1 cellular context compared by ENCODE assay signal in the genomic region with DNA sequence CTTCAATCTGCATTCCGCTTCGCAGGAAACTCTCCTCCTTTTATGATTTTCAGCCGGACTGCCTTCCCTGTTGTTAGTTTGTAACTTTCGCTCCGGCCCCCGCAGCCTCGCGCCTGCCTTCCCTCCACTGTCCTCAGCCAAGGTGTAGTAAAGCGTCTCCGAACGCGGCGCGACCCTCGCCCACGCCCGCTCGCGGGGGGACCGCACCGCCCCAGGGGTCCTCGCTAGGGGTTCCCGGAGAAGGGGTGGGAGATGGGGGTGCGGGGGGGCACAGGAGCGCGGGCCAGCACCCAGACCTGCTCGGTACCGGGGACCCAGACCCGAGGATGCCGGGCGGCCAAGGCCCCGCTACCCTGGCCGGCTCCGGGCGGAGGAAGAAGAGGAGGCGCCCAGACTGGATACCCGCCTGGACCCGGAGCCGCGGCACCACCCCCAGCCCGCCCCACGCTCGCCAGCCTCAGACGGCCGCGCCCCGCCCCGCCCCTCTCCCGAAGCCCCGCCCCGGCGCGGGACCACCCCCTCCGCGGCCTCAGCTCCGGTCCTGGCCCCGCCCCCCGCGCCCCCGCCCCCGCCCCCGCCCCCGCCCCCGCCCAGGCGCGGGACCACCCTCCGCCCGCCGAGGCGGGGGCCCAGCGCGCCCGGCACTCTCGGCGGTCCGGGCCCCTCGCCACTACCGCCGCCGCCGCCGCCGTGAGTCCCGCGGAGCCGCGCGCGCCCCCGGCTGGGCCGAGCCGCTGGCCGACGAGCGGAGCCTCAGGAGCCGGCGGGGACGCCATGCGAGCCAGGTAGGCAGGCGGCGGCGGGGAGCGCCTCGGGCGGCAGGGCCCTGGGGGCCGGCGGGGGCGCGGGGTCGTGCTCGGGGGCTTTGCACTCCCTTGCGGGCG.
TF ChIP-seq lines count a peak whose summit lies in the region.

A gene with protein sequence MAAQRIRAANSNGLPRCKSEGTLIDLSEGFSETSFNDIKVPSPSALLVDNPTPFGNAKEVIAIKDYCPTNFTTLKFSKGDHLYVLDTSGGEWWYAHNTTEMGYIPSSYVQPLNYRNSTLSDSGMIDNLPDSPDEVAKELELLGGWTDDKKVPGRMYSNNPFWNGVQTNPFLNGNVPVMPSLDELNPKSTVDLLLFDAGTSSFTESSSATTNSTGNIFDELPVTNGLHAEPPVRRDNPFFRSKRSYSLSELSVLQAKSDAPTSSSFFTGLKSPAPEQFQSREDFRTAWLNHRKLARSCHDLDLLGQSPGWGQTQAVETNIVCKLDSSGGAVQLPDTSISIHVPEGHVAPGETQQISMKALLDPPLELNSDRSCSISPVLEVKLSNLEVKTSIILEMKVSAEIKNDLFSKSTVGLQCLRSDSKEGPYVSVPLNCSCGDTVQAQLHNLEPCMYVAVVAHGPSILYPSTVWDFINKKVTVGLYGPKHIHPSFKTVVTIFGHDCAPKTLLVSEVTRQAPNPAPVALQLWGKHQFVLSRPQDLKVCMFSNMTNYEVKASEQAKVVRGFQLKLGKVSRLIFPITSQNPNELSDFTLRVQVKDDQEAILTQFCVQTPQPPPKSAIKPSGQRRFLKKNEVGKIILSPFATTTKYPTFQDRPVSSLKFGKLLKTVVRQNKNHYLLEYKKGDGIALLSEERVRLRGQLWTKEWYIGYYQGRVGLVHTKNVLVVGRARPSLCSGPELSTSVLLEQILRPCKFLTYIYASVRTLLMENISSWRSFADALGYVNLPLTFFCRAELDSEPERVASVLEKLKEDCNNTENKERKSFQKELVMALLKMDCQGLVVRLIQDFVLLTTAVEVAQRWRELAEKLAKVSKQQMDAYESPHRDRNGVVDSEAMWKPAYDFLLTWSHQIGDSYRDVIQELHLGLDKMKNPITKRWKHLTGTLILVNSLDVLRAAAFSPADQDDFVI (plus strand): TSS at position 632 of the 884 bp plus-strand sequence. CDS start 82,986 bp downstream, outside the sequence.

TF ChIP-seq in HepG2, 621 proteins besides CTCF, POLR2A, EP300 and RAD21 (continued from another document and continues in another):
- TF ChIP-seq AKNA (CRISPR knock-in tag; IDR thresholded peaks at IDR 0.05; ENCODE audit: borderline replicate concordance), result no peak
- no peak for TF ChIP-seq SIN3B (IDR thresholded peaks at IDR 0.05; ENCODE audit: low read length)
- TF ChIP-seq HOXA7 (CRISPR knock-in tag; IDR thresholded peaks at IDR 0.05), result no peak
- TF ChIP-seq ATF7 (IDR thresholded peaks at IDR 0.05), result no peak
- no peak for TF ChIP-seq ATF7 (CRISPR knock-in tag; IDR thresholded peaks at IDR 0.05)
- no peak for TF ChIP-seq TFE3 (CRISPR knock-in tag; IDR thresholded peaks at IDR 0.05)
- TF ChIP-seq UBTF (CRISPR knock-in tag; IDR thresholded peaks at IDR 0.05), result no peak
- TF ChIP-seq, protein P1, sequence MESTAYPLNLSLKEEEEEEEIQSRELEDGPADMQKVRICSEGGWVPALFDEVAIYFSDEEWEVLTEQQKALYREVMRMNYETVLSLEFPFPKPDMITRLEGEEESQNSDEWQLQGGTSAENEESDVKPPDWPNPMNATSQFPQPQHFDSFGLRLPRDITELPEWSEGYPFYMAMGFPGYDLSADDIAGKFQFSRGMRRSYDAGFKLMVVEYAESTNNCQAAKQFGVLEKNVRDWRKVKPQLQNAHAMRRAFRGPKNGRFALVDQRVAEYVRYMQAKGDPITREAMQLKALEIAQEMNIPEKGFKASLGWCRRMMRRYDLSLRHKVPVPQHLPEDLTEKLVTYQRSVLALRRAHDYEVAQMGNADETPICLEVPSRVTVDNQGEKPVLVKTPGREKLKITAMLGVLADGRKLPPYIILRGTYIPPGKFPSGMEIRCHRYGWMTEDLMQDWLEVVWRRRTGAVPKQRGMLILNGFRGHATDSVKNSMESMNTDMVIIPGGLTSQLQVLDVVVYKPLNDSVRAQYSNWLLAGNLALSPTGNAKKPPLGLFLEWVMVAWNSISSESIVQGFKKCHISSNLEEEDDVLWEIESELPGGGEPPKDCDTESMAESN (CRISPR knock-in tag; conservative IDR thresholded peaks at IDR 0.05), result no peak
- TF ChIP-seq ZNF549 (CRISPR knock-in tag; IDR thresholded peaks at IDR 0.05), result no peak
- TF ChIP-seq AGO1 (IDR thresholded peaks at IDR 0.05; ENCODE audit: low read depth, low read length, poor library complexity, severe bottlenecking), result no peak
- TF ChIP-seq NFE2L1 (CRISPR knock-in tag; IDR thresholded peaks at IDR 0.05; ENCODE audit: borderline replicate concordance), result no peak
- no peak for TF ChIP-seq NBN (conservative IDR thresholded peaks at IDR 0.05)
- no peak for TF ChIP-seq MAFK (conservative IDR thresholded peaks at IDR 0.05 in 1 of 2, IDR thresholded peaks at IDR 0.05 in 1 of 2; ENCODE audit: low read length in 2 of 2)
- TF ChIP-seq HOXA3 (CRISPR knock-in tag; IDR thresholded peaks at IDR 0.05), result no peak
- no peak for TF ChIP-seq U2AF1 (optimal IDR thresholded peaks at IDR 0.05; ENCODE audit: low read depth, low read length)
- no peak for TF ChIP-seq TEF (CRISPR knock-in tag; IDR thresholded peaks at IDR 0.05)
- TF ChIP-seq TRIM24 (CRISPR knock-in tag; IDR thresholded peaks at IDR 0.05), result no peak
- TF ChIP-seq, protein P2, sequence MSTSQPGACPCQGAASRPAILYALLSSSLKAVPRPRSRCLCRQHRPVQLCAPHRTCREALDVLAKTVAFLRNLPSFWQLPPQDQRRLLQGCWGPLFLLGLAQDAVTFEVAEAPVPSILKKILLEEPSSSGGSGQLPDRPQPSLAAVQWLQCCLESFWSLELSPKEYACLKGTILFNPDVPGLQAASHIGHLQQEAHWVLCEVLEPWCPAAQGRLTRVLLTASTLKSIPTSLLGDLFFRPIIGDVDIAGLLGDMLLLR (CRISPR knock-in tag; IDR thresholded peaks at IDR 0.05), result no peak
- TF ChIP-seq ZNF850 (CRISPR knock-in tag; conservative IDR thresholded peaks at IDR 0.05), result no peak
- TF ChIP-seq, protein P3, sequence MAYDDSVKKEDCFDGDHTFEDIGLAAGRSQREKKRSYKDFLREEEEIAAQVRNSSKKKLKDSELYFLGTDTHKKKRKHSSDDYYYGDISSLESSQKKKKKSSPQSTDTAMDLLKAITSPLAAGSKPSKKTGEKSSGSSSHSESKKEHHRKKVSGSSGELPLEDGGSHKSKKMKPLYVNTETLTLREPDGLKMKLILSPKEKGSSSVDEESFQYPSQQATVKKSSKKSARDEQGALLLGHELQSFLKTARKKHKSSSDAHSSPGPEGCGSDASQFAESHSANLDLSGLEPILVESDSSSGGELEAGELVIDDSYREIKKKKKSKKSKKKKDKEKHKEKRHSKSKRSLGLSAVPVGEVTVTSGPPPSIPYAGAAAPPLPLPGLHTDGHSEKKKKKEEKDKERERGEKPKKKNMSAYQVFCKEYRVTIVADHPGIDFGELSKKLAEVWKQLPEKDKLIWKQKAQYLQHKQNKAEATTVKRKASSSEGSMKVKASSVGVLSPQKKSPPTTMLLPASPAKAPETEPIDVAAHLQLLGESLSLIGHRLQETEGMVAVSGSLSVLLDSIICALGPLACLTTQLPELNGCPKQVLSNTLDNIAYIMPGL (CRISPR knock-in tag; IDR thresholded peaks at IDR 0.05; ENCODE audit: borderline replicate concordance in 1 of 2, low read depth in 1 of 2), result no peak
- no peak for TF ChIP-seq ZNF205 (CRISPR knock-in tag; IDR thresholded peaks at IDR 0.05)
- no peak for TF ChIP-seq NFYB (CRISPR knock-in tag; IDR thresholded peaks at IDR 0.05)
- no peak for TF ChIP-seq BCL6 (CRISPR knock-in tag; IDR thresholded peaks at IDR 0.05)
- no peak for TF ChIP-seq ZNF496 (CRISPR knock-in tag; IDR thresholded peaks at IDR 0.05; ENCODE audit: insufficient replicate concordance)
- no peak for TF ChIP-seq TOPORS (CRISPR knock-in tag; IDR thresholded peaks at IDR 0.05)
- TF ChIP-seq ZNF891 (CRISPR knock-in tag; IDR thresholded peaks at IDR 0.05), result 0 out of 2 replicates have a peak, but pooled peaks have one; percentile 52
- TF ChIP-seq, protein P4, sequence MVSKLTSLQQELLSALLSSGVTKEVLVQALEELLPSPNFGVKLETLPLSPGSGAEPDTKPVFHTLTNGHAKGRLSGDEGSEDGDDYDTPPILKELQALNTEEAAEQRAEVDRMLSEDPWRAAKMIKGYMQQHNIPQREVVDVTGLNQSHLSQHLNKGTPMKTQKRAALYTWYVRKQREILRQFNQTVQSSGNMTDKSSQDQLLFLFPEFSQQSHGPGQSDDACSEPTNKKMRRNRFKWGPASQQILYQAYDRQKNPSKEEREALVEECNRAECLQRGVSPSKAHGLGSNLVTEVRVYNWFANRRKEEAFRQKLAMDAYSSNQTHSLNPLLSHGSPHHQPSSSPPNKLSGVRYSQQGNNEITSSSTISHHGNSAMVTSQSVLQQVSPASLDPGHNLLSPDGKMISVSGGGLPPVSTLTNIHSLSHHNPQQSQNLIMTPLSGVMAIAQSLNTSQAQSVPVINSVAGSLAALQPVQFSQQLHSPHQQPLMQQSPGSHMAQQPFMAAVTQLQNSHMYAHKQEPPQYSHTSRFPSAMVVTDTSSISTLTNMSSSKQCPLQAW (CRISPR knock-in tag; IDR thresholded peaks at IDR 0.05), result no peak; the same call in 1 of the 2 replicates
- TF ChIP-seq ZNF703 (CRISPR knock-in tag; IDR thresholded peaks at IDR 0.05; ENCODE audit: borderline replicate concordance), result no peak
- no peak for TF ChIP-seq ZNF75D (CRISPR knock-in tag; IDR thresholded peaks at IDR 0.05; ENCODE audit: borderline replicate concordance)
- TF ChIP-seq RNF2 (conservative IDR thresholded peaks at IDR 0.05; ENCODE audit: low read depth), result no peak
- TF ChIP-seq KDM4B (CRISPR knock-in tag; IDR thresholded peaks at IDR 0.05), result no peak
- no peak for TF ChIP-seq ATRX (CRISPR knock-in tag; IDR thresholded peaks at IDR 0.05; ENCODE audit: borderline replicate concordance)
- no peak for TF ChIP-seq ZBTB21 (CRISPR knock-in tag; IDR thresholded peaks at IDR 0.05)
- no peak for TF ChIP-seq NFE2L2 (IDR thresholded peaks at IDR 0.05; ENCODE audit: low read length)
- no peak for TF ChIP-seq RFX5 (IDR thresholded peaks at IDR 0.05; ENCODE audit: low read depth, low read length)
- no peak for TF ChIP-seq ZNF563 (CRISPR knock-in tag; IDR thresholded peaks at IDR 0.05)
- TF ChIP-seq NR2F1 (CRISPR knock-in tag; IDR thresholded peaks at IDR 0.05), result no peak
